ENCODE assay signal across 23 cellular contexts in the genomic region with DNA sequence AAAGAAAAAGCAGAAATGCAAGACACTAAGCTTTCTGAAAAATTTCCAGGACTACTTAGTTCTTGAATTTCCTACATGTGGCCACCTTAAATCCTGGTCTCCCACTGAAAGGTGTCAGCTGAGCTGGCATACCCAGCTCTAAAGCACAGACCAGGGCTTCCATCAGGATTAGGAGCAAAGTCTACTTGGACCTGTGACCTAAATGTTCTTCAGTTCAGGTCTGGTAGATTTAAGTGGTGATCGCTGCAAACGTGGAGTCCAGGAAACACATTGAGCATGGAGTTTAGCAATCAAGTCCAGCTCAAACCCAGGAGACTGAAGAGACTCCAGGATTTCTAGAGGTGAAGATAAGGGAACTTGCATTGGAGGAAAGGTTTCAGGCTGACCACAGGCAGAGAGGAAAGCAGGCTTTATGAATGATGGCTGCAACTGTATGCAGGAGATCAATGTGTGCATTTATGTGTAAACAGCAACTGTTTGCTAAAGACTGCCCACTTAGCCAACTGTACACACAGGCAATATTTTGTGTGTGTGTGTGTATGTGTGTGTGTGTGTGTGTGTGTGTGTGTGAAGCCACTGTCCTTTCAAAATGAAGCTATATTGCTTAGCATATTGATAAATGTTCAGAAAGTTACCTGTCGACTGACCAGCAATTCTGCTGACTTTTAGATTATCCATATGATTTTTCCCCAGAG.
DNase-seq lines count a peak whose midpoint lies in the region; ATAC-seq, FAIRE-seq and TF ChIP-seq lines count a peak whose summit lies in the region.
"Had no signal": no experiment of that assay in that cellular context is flagged by ENCODE, and none has a peak within 500 bp of the region (broad histone marks: within the 10 kb centered on the region; RNA-seq: fewer than 3 reads in every experiment).

No MANE protein-coding gene starts in this region.

- WGBS in K562 (ENCODE audit: insufficient coverage, low coverage, missing lambda C conversion rate) = 0% methylated on average over 3 of the region's 3 CpGs
- WGBS in right lobe of liver (ENCODE audit: insufficient coverage, low coverage, low lambda C conversion rate, missing lambda C conversion rate) = 16% methylated on average over 3 of the region's 3 CpGs

- no peaks in the 10 kb centered on the region for H4K20me1 ChIP-seq in K562 (replicated peaks; ENCODE audit: control insufficient read depth, insufficient read depth, low read length)

- H3K79me2 ChIP-seq in K562 (ENCODE audit: control insufficient read depth, insufficient read depth, low read length) = no peaks in the 10 kb centered on the region

- no peaks in the 10 kb centered on the region; a peak in 1 of 5 replicates for H3K27me3 ChIP-seq in K562 (ENCODE audit: control insufficient read depth in 2 of 2, insufficient read depth in 2 of 2, low read length in 2 of 2)
- H3K27me3 ChIP-seq in right lobe of liver = no peaks in the 10 kb centered on the region

- H3K27ac ChIP-seq in HEK293 (ENCODE audit: extremely low read depth, low read depth, low read length) (no peak overlapping the region), K562 (ENCODE audit: extremely low read depth, low read depth, low read length) (no peak overlapping the region), right lobe of liver (no peak overlapping the region)

- no peak overlapping the region for H3K9ac ChIP-seq in K562 (ENCODE audit: insufficient read depth in 1 of 2, low read depth in 2 of 2, low read length in 2 of 2)
- H3K9ac ChIP-seq: SK-N-SH had no signal

- TF ChIP-seq CTCF in HEK293 (tag by site-specific recombination; IDR thresholded peaks at IDR 0.05) = no peak
- no peak for TF ChIP-seq CTCF in K562 (IDR thresholded peaks at IDR 0.05 in 2 of 3, conservative IDR thresholded peaks at IDR 0.05 in 1 of 3; ENCODE audit: insufficient read depth in 2 of 3, low read depth in 1 of 3, low read length in 3 of 3)
- TF ChIP-seq CTCF in right lobe of liver (IDR thresholded peaks at IDR 0.05) = no peak

- intact Hi-C loops in K562 (cut with micrococcal nuclease) = no loop called here
- intact Hi-C loops in right lobe of liver (cut with DNase I) = no loop called here

- H3K4me2 ChIP-seq in K562 (ENCODE audit: insufficient read depth, low read length) = no peak overlapping the region
- H3K4me2 ChIP-seq: SK-N-SH had no signal

- H3K9me1 ChIP-seq in K562 (ENCODE audit: control insufficient read depth, insufficient read depth, low read length) = no peaks in the 10 kb centered on the region

- H3K4me3 ChIP-seq in HEK293 (ENCODE audit: low read depth, low read length) (no peak overlapping the region), K562 (no peak overlapping the region), right lobe of liver (no peak overlapping the region)
- H3K4me3 ChIP-seq: HAP-1 had no signal

- POLR2A ChIA-PET in HEK293 (lab: Yijun Ruan, JAX) = no interaction called here
- POLR2A ChIA-PET in K562 (lab: Yijun Ruan, JAX) = no interaction called here

- no peak for TF ChIP-seq POLR2A in K562 (conservative IDR thresholded peaks at IDR 0.05)
- TF ChIP-seq POLR2A in right lobe of liver (IDR thresholded peaks at IDR 0.05) = no peak
- TF ChIP-seq POLR2A in H54 (IDR thresholded peaks at IDR 0.05; ENCODE audit: low read depth, low read length) = no peak

- in situ Hi-C loops in K562 (cut with MboI) = no loop called here

- CTCF ChIA-PET in HEK293 (lab: Yijun Ruan, JAX) = interaction anchor here (5.5 kb wide), 1 partner anchor 24 kb away, joined by 22 read pairs; no protein-coding TSS in a partner anchor
- CTCF ChIA-PET in K562 (lab: Yijun Ruan, JAX; ENCODE audit: low intra/inter-chr PET ratio) = no interaction called here

- BruUV-seq in K562 (replicated peaks; lab: Mats Ljungman, UMichigan) = no TSS peak

- H3K9me3 ChIP-seq in HEK293 (ENCODE audit: control insufficient read depth, insufficient read depth, low read depth, low read length) (no peaks in the 10 kb centered on the region), K562 (replicated peaks; ENCODE audit: control insufficient read depth, insufficient read depth, low read depth, low read length) (no peaks in the 10 kb centered on the region), right lobe of liver (no peaks in the 10 kb centered on the region)
- H3K9me3 ChIP-seq: HAP-1, SK-N-SH had no signal

- no peak overlapping the region for H2AFZ ChIP-seq in K562 (ENCODE audit: low read depth, low read length)

- no peak for TF ChIP-seq EP300 in K562 (IDR thresholded peaks at IDR 0.05; ENCODE audit: low read length)

- FAIRE-seq in K562 (lab: Jason Lieb, UNC) (peak; percentile 42), H54 (lab: Jason Lieb, UNC) (no peak)
- FAIRE-seq: GM18507 had no signal

- ATAC-seq in K562 = no peak
- peak; percentile 85 to 94 (median 88) for ATAC-seq in right lobe of liver
- ATAC-seq in GM18502 (IDR thresholded peaks at IDR 0.05; ENCODE audit: poor library complexity, unreplicated experiment) = no peak
- ATAC-seq in GM18907 (IDR thresholded peaks at IDR 0.05; ENCODE audit: unreplicated experiment) = no peak
- ATAC-seq: CD8-positive, alpha-beta T cell; PC-3 had no signal

- H3K4me1 ChIP-seq in HEK293 (ENCODE audit: control insufficient read depth, insufficient read depth, low read length) (no peaks in the 10 kb centered on the region), K562 (replicated peaks in 1 of 2; ENCODE audit: control insufficient read depth in 2 of 2, insufficient read depth in 2 of 2, low read length in 2 of 2) (no peaks in the 10 kb centered on the region), right lobe of liver (peaks cover 0 to 33% (median 6%) of the 10 kb centered on the region in 4 donors)
- H3K4me1 ChIP-seq: HAP-1 had no signal

- H3K36me3 ChIP-seq in HEK293 (ENCODE audit: control insufficient read depth in 2 of 2, insufficient read depth in 1 of 2, low read length in 2 of 2) = no peaks in the 10 kb centered on the region
- no peaks in the 10 kb centered on the region for H3K36me3 ChIP-seq in K562 (ENCODE audit: control insufficient read depth, insufficient read depth, low read length)
- no peaks in the 10 kb centered on the region for H3K36me3 ChIP-seq in right lobe of liver
- H3K36me3 ChIP-seq: HAP-1 had no signal

- no peak for TF ChIP-seq RAD21 in K562 (CRISPR knock-in tag; conservative IDR thresholded peaks at IDR 0.05 in 1 of 2, IDR thresholded peaks at IDR 0.05 in 1 of 2)

- DNase-seq in DMS53 (lab: John Stamatoyannopoulos, UW) = peak; percentile 75
- no peak for DNase-seq in K562 (ENCODE audit: extremely low read depth in 1 of 4, low spot score in 3 of 4)
- peak in 1 of 3 donors; percentile 52 for DNase-seq in right lobe of liver
- DNase-seq in H54 (ENCODE audit: insufficient read length, low spot score) = no peak
- no peak for DNase-seq in putamen (ENCODE audit: low spot score)
- DNase-seq: C1 segment of cervical spinal cord; CD8-positive, alpha-beta T cell; DMS 273 treated with DMSO at 0.1 percent for 48 hours; Kasumi-1; NCI-H1105 treated with DMSO at 0.1 percent for 48 hours; NCI-H146; NCI-H1930; NCI-H446; NCI-H526; NK-92 treated with Interleukin-12 subunit alpha and Interleukin-12 subunit beta, amount 100 ng/mL, for 24 hours; PC-3; SK-N-SH; SW 1271 had no signal

TF ChIP-seq in HEK293, 187 proteins besides CTCF, POLR2A, EP300 and RAD21 (continues in another document):
- no peak for TF ChIP-seq SALL2 (tag by site-specific recombination; IDR thresholded peaks at IDR 0.05; ENCODE audit: borderline replicate concordance)
- TF ChIP-seq ZSCAN4 (tag by site-specific recombination; IDR thresholded peaks at IDR 0.05) = peak; percentile 64; the same call in 1 of the 2 replicates

TF ChIP-seq in K562, 482 proteins besides CTCF, POLR2A, EP300 and RAD21 (continues in another document):
- TF ChIP-seq SIX5 (IDR thresholded peaks at IDR 0.05; ENCODE audit: borderline replicate concordance in 1 of 2, insufficient read depth in 1 of 2, low read depth in 1 of 2, low read length in 2 of 2) (no peak), ARHGAP35 (IDR thresholded peaks at IDR 0.05; ENCODE audit: partially characterized antibody) (no peak), SIN3A (IDR thresholded peaks at IDR 0.05; ENCODE audit: borderline replicate concordance in 2 of 2, control insufficient read depth in 1 of 2, low read depth in 2 of 2, low read length in 2 of 2) (no peak), MCM3 (IDR thresholded peaks at IDR 0.05) (no peak), HOMEZ (CRISPR knock-in tag; IDR thresholded peaks at IDR 0.05) (no peak), FIP1L1 (IDR thresholded peaks at IDR 0.05; ENCODE audit: low read depth, low read length, poor library complexity, severe bottlenecking) (no peak)
- TF ChIP-seq, protein P1, sequence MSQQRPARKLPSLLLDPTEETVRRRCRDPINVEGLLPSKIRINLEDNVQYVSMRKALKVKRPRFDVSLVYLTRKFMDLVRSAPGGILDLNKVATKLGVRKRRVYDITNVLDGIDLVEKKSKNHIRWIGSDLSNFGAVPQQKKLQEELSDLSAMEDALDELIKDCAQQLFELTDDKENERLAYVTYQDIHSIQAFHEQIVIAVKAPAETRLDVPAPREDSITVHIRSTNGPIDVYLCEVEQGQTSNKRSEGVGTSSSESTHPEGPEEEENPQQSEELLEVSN (IDR thresholded peaks at IDR 0.05; ENCODE audit: borderline replicate concordance in 1 of 2, extremely low read depth in 1 of 2, insufficient read depth in 1 of 2, insufficient read length in 1 of 2, low read depth in 1 of 2, low read length in 1 of 2, poor library complexity in 1 of 2, severe bottlenecking in 1 of 2) = no peak

Comparison
In these comparisons a context has a peak if more than half of its experiments do, and no peak if none do; other contexts are left out.
1. ATAC-seq: peak in right lobe of liver (4 of 4); none in K562 (single experiment), GM18502 (single experiment) and GM18907 (single experiment).